ENCODE assay signal across 1 cellular context in the genomic region with DNA sequence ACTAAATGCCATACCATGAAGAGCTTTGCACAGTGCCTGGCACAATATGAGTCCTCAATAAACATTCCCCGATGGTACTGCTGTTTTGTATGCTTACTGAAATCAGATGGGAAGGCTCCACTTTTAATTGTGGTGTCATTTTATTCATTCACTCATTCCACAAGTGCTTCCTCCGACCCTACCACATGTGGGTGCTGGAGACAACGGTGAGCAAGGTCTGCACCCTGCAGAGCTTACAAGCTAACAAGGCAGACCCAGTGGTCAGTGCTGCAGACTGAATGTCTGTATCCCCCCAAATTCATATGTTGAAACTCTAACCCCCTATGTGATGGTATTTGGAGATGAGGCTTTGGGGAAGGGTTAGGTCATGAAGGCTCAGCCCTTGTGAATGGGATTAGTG.
TF ChIP-seq lines count a peak whose summit lies in the region.

No MANE protein-coding gene starts in this region.

TF ChIP-seq in WTC11, 78 proteins besides CTCF, POLR2A, EP300 and RAD21:
- TF ChIP-seq MXD4 (CRISPR knock-in tag; IDR thresholded peaks at IDR 0.05; ENCODE audit: borderline replicate concordance), result no peak
- TF ChIP-seq ZNF396 (CRISPR knock-in tag; IDR thresholded peaks at IDR 0.05; ENCODE audit: borderline replicate concordance), result no peak
TF ChIP-seq in WTC11: peak in this region for 0.
